ENCODE assay signal across 14 cellular contexts in the genomic region with DNA sequence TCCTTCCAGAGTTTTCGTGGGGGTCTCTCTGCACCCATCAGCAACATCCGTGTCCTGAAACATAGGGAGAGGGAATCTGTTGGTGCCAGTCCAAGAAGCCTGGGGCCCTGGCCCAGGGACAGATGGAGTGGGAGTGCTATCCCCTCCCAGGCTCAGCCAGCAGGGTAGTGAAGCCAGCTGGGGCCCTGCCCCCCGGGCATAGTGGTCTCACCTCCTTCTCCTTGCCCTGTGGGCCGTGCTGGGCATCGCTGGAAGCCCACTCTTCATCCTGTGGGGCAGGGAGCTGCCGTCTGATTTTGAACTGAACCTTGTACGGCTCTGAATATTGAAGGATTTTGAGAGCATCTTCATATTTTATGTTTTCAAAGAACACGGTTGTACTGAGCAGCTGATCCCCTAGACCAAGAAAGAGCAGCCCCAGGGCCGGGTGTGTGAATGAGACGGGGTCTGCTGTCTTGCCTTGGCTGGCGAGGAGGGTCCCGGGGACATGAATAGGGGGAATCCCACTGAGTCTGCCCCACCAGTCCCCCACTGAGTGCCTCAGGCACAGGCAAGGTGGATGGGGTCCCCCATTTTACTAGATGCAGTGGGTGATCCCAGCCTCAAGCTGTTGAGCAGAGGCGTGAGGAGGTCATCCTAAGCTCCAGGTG. TPM values are rescaled to one million over a fixed set of nuclear protein-coding genes. Genes with fewer than 3 reads are reported as not detected.
A peak's percentile ranks its signal among the peaks of the same experiment; 100 is the strongest.
DNase-seq lines count a peak whose midpoint lies in the region; ATAC-seq and TF ChIP-seq lines count a peak whose summit lies in the region.
"Had no signal": no experiment of that assay in that cellular context is flagged by ENCODE, and none has a peak within 500 bp of the region (broad histone marks: within the 10 kb centered on the region; RNA-seq: fewer than 3 reads in every experiment).

No MANE protein-coding gene starts in this region.

- H2BK12ac ChIP-seq in neuronal stem cell (ENCODE audit: low read length): peak overlapping the region; percentile 84

- no peaks in the 10 kb centered on the region for H3K27me3 Mint-ChIP-seq in activated naive CD4-positive, alpha-beta T cell treated with anti-CD3 and anti-CD28 coated beads for 36 hours (ENCODE audit: low read depth)

- no peaks in the 10 kb centered on the region for H3K9me3 Mint-ChIP-seq in activated naive CD4-positive, alpha-beta T cell treated with anti-CD3 and anti-CD28 coated beads for 36 hours
- H3K9me3 Mint-ChIP-seq: CD4-positive, alpha-beta memory T cell had no signal

- in situ Hi-C loops in G401 (cut with HindIII; ENCODE audit: low sequenced_read_pairs): no loop called here

- no peaks in the 10 kb centered on the region for H3K4me1 Mint-ChIP-seq in activated naive CD4-positive, alpha-beta T cell treated with anti-CD3 and anti-CD28 coated beads for 36 hours (ENCODE audit: low read depth)
- H3K4me1 Mint-ChIP-seq: CD4-positive, alpha-beta memory T cell had no signal

- H2BK5ac ChIP-seq in neuronal stem cell (ENCODE audit: low read length): no peak overlapping the region

- H3K18ac ChIP-seq in neuronal stem cell (ENCODE audit: low read length): no peak overlapping the region

- no peaks in the 10 kb centered on the region for H3K79me1 ChIP-seq in neuronal stem cell (ENCODE audit: low read depth, low read length)

- no peak for TF ChIP-seq CTCF in WERI-Rb-1 (IDR thresholded peaks at IDR 0.05; ENCODE audit: low read depth, low read length)

- no peak overlapping the region for H4K91ac ChIP-seq in neuronal stem cell (ENCODE audit: low read depth, low read length, poor library complexity)

- no peak overlapping the region for H4K8ac ChIP-seq in neuronal stem cell (ENCODE audit: low read depth, low read length)

- CTCF ChIA-PET in activated naive CD4-positive, alpha-beta T cell treated with anti-CD3 and anti-CD28 coated beads for 36 hours (lab: Charles Lee): no interaction called here

- no CpG with 5 or more reads among the region's 13 CpGs for WGBS in neuronal stem cell (ENCODE audit: extremely low coverage in 2 of 2, insufficient read length in 2 of 2, insufficient replicate concordance in 1 of 2), 2 donors

- H2AK5ac ChIP-seq in neuronal stem cell (ENCODE audit: low read depth, low read length): peak overlapping the region; percentile 94

- H3K36me3 Mint-ChIP-seq in activated naive CD4-positive, alpha-beta T cell treated with anti-CD3 and anti-CD28 coated beads for 36 hours (ENCODE audit: low read depth): no peaks in the 10 kb centered on the region
- H3K36me3 Mint-ChIP-seq: CD4-positive, alpha-beta memory T cell had no signal

- H2BK15ac ChIP-seq in neuronal stem cell (ENCODE audit: low read length): peak overlapping the region; percentile 58

- no peak overlapping the region for H3K23ac ChIP-seq in neuronal stem cell (ENCODE audit: low read depth, low read length, poor library complexity)

- H3K9me3 ChIP-seq in WERI-Rb-1 (ENCODE audit: severe bottlenecking) (no peaks in the 10 kb centered on the region), neuronal stem cell (replicated peaks in 1 of 2; ENCODE audit: control insufficient read depth in 2 of 2, insufficient read depth in 1 of 2, low read depth in 1 of 2, low read length in 2 of 2) (peaks cover 0 to 2% of the 10 kb centered on the region in 2 donors)

- no peak overlapping the region for H2AFZ ChIP-seq in neuronal stem cell (ENCODE audit: low read length)
- H2AFZ ChIP-seq: GM23248 had no signal

- H3K4me1 ChIP-seq in neuronal stem cell (ENCODE audit: control insufficient read depth in 2 of 2, insufficient read depth in 1 of 2, low read depth in 1 of 2, low read length in 2 of 2): no peaks in the 10 kb centered on the region

- H3K27me3 ChIP-seq in WERI-Rb-1 (ENCODE audit: insufficient read depth, low read depth, severe bottlenecking) (no peaks in the 10 kb centered on the region), neuronal stem cell (ENCODE audit: control insufficient read depth in 3 of 3, insufficient read depth in 3 of 3, low read depth in 1 of 3, low read length in 3 of 3) (peaks cover 0 to 46% (median 2%) of the 10 kb centered on the region in 3 experiments)

- no peak overlapping the region for H3K4me2 ChIP-seq in neuronal stem cell (ENCODE audit: insufficient read depth, low read length, poor library complexity, severe bottlenecking)

- no peak overlapping the region for H3K4ac ChIP-seq in neuronal stem cell (ENCODE audit: low read length)

- no peak overlapping the region for H2BK120ac ChIP-seq in neuronal stem cell (ENCODE audit: low read depth, low read length)

- H3K14ac ChIP-seq in neuronal stem cell (ENCODE audit: low read length): peak overlapping the region; percentile 63

- ATAC-seq in left cardiac atrium: no peak
- ATAC-seq: GM12878, HCT116 had no signal

- H3K27ac Mint-ChIP-seq in activated naive CD4-positive, alpha-beta T cell treated with anti-CD3 and anti-CD28 coated beads for 36 hours: no peak overlapping the region
- H3K27ac Mint-ChIP-seq: CD4-positive, alpha-beta memory T cell had no signal

- no peak overlapping the region for H3K9ac ChIP-seq in neuronal stem cell (ENCODE audit: low read depth, low read length, poor library complexity)
- H3K9ac ChIP-seq: GM23248 had no signal

- H3K27ac ChIP-seq in WERI-Rb-1: no peak overlapping the region
- no peak overlapping the region for H3K27ac ChIP-seq in neuronal stem cell (replicated peaks; ENCODE audit: low read length)
- H3K27ac ChIP-seq: GM23248 had no signal

- intact Hi-C loops in left cardiac atrium (cut with DNase I) (no loop called here), cardiac septum (cut with DNase I) (no loop called here)
- intact Hi-C loops in activated naive CD4-positive, alpha-beta T cell treated with anti-CD3 and anti-CD28 coated beads for 36 hours (cut with micrococcal nuclease): no loop called here

- no peak overlapping the region for H3K4me3 Mint-ChIP-seq in activated naive CD4-positive, alpha-beta T cell treated with anti-CD3 and anti-CD28 coated beads for 36 hours
- H3K4me3 Mint-ChIP-seq: CD4-positive, alpha-beta memory T cell had no signal

- no peaks in the 10 kb centered on the region for H3K36me3 ChIP-seq in WERI-Rb-1
- H3K36me3 ChIP-seq in neuronal stem cell (replicated peaks in 1 of 2; ENCODE audit: control insufficient read depth in 2 of 2, insufficient read depth in 2 of 2, low read length in 2 of 2): no peaks in the 10 kb centered on the region

- no peak overlapping the region for H3K4me3 ChIP-seq in WERI-Rb-1 (ENCODE audit: low read depth, low read length)
- no peak overlapping the region for H3K4me3 ChIP-seq in neuronal stem cell (ENCODE audit: low read length in 2 of 2)
- H3K4me3 ChIP-seq: GM12878, GM23248 had no signal

- peak; percentile 13 for DNase-seq in left cardiac atrium
- no peak for DNase-seq in cardiac septum (ENCODE audit: low spot score)
- DNase-seq in WERI-Rb-1: peak; percentile 6
- no peak for DNase-seq in neuronal stem cell (ENCODE audit: low spot score)
- DNase-seq in middle frontal gyrus (ENCODE audit: extremely low spot score, low spot score): no peak
- no peak for DNase-seq in activated naive CD4-positive, alpha-beta T cell treated with anti-CD3 and anti-CD28 coated beads for 36 hours
- DNase-seq in G401 (ENCODE audit: low spot score): no peak
- DNase-seq: 8988T; C1 segment of cervical spinal cord; CD4-positive, alpha-beta memory T cell; GM23248 had no signal

RNA-seq across cellular contexts. Expression of a gene that starts 23.3 kb away (rescaled TPM):
- total RNA-seq in left cardiac atrium: 1 to 10 TPM; 7.1 to 9.7 TPM
- total RNA-seq in cardiac septum: 4.6 TPM
- 0.43 TPM for polyA plus RNA-seq in neuronal stem cell (2013, experiment 1 of 2)
- 0.46 TPM for polyA plus RNA-seq in neuronal stem cell (2013, experiment 2 of 2)
- under 1 TPM; 0.10 TPM for total RNA-seq in activated naive CD4-positive, alpha-beta T cell treated with anti-CD3 and anti-CD28 coated beads for 36 hours
- 17.0 and 31.1 TPM in 2 replicates for total RNA-seq in G401 (2014; rRNA removed; shearing (Covaris generic))
- polyA plus RNA-seq: CD4-positive, alpha-beta memory T cell had no signal

RNA-seq across cellular contexts. Expression of a gene that starts 30.2 kb away (rescaled TPM):
- total RNA-seq in left cardiac atrium: under 1 TPM; 0.13 to 0.24 TPM
- total RNA-seq in cardiac septum: 0.51 TPM
- 0.04 TPM for polyA plus RNA-seq in neuronal stem cell (2013, experiment 1 of 2)
- 0.03 TPM for polyA plus RNA-seq in neuronal stem cell (2013, experiment 2 of 2)
- total RNA-seq in activated naive CD4-positive, alpha-beta T cell treated with anti-CD3 and anti-CD28 coated beads for 36 hours: not detected
- total RNA-seq in G401 (2014; rRNA removed; shearing (Covaris generic)): not detected in 2 replicates
- total RNA-seq: CD4-positive, alpha-beta memory T cell; Daoy; GM23248 had no signal
- polyA plus RNA-seq: GM23248 had no signal

RNA-seq across cellular contexts. Expression of a gene that starts 30.7 kb away (rescaled TPM):
- total RNA-seq in left cardiac atrium (1 to 10 TPM; 1.9 TPM), cardiac septum (2.7 TPM)
- 6.1 TPM for polyA plus RNA-seq in neuronal stem cell (2013, experiment 1 of 2)
- polyA plus RNA-seq in neuronal stem cell (2013, experiment 2 of 2): 6.0 TPM
- under 1 TPM; 0.40 to 0.43 TPM for total RNA-seq in activated naive CD4-positive, alpha-beta T cell treated with anti-CD3 and anti-CD28 coated beads for 36 hours
- total RNA-seq in G401 (2014; rRNA removed; shearing (Covaris generic)): 10.5 and 18.0 TPM in 2 replicates

Comparison
In these comparisons a context has a peak if more than half of its experiments do, and no peak if none do; other contexts are left out.
1. DNase-seq: peak in left cardiac atrium (single experiment) and WERI-Rb-1 (single experiment); none in cardiac septum (single experiment), neuronal stem cell (single experiment), middle frontal gyrus (single experiment), activated naive CD4-positive, alpha-beta T cell treated with anti-CD3 and anti-CD28 coated beads for 36 hours (single experiment) and G401 (single experiment).